In the genomic region with DNA sequence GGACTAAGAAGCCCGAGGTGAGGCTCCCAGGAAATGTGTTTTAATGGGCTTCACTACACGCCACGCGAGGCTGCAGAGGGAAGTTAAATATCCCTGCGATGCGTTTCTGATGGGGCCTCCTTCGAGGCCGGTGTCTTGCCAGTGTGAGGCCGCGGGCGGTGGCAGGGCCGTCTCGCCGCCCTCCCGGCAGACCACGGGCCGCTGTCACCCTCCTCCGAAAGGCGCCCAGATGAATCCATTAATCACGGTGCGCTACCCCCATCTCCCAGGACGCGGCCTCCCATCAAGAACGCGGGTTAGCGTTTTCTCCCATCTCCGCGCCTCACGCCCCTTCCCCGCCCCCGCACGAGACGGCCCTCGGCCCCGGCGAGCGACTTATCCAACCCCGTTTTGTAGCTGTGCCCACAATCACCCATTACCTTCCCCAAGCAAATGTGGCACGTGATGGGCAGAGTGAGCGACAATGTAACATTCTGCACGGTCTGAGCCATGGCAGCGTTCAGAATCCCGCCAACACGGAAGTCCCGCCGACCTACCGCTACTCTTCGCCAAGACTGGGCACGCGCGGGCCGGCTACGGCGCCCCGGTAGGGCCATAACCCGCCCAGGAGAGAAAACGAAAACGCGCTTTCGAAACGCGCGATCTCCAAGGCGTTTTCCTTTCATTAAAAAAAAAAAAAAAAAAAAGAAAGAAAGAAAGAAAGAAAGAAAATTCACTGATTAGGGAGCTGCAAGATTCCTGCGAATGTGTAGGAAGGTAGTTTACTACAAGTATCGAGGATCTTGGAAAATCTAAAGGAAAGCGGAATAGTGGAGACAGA, we compare ENCODE assay signal across 8 cellular contexts. TPM values are rescaled to one million over a fixed set of nuclear protein-coding genes. Genes with fewer than 3 reads are reported as not detected.
DNase-seq lines count a peak whose midpoint lies in the region; TF ChIP-seq lines count a peak whose summit lies in the region.

Gene OBI1, minus strand, starts transcription at position 526 of the 820 bp plus-strand sequence. Its CDS starts 35 bp downstream, at position 491.

- peak within 1 kb of the TSS; percentile 99 for H3K27ac Mint-ChIP-seq in nephron progenitor cell
- H3K27ac Mint-ChIP-seq in stimulated activated naive CD8-positive, alpha-beta T cell treated with anti-CD3 and anti-CD28 coated beads, Interleukin-15, Interleukin-2, amounts not matched to agents 100 ng/mL and 50 ng/mL, for 24 hours: peak within 1 kb of the TSS; percentile 98

- H3K4me3 ChIP-seq in LNCaP clone FGC (ENCODE audit: low read depth, low read length): peak within 1 kb of the TSS; percentile 81

- H3K36me3 Mint-ChIP-seq in nephron progenitor cell (ENCODE audit: low read depth): peaks cover 14% of the 10 kb centered on the region
- H3K36me3 Mint-ChIP-seq in stimulated activated naive CD8-positive, alpha-beta T cell treated with anti-CD3 and anti-CD28 coated beads, Interleukin-15, Interleukin-2, amounts not matched to agents 100 ng/mL and 50 ng/mL, for 24 hours (ENCODE audit: low read depth): peaks cover 16% of the 10 kb centered on the region

- peaks cover 4% of the 10 kb centered on the region for H3K27me3 Mint-ChIP-seq in nephron progenitor cell (ENCODE audit: low read depth, poor library complexity)
- no peaks in the 10 kb centered on the region for H3K27me3 Mint-ChIP-seq in stimulated activated naive CD8-positive, alpha-beta T cell treated with anti-CD3 and anti-CD28 coated beads, Interleukin-15, Interleukin-2, amounts not matched to agents 100 ng/mL and 50 ng/mL, for 24 hours

- H3K4me1 Mint-ChIP-seq in nephron progenitor cell: peaks cover 31% of the 10 kb centered on the region
- peaks cover 38% of the 10 kb centered on the region for H3K4me1 Mint-ChIP-seq in stimulated activated naive CD8-positive, alpha-beta T cell treated with anti-CD3 and anti-CD28 coated beads, Interleukin-15, Interleukin-2, amounts not matched to agents 100 ng/mL and 50 ng/mL, for 24 hours (ENCODE audit: low read depth)

- TF ChIP-seq CTCF in LNCaP clone FGC (IDR thresholded peaks at IDR 0.05; ENCODE audit: control insufficient read depth, extremely low read depth, insufficient read depth) (no peak), nephron progenitor cell (IDR thresholded peaks at IDR 0.05) (no peak)

- peak; percentile 89 for DNase-seq in ELR (ENCODE audit: low read depth)
- DNase-seq in H4 (ENCODE audit: low spot score): peak; percentile 71
- DNase-seq in LNCaP clone FGC (ENCODE audit: low read depth): peak; percentile 66
- DNase-seq in SHP77 (lab: John Stamatoyannopoulos, UW): peak; percentile 67 to 73
- DNase-seq in activated effector memory CD4-positive, alpha-beta T cell treated with Interleukin-2 at 50 U/mL for 16 hours: peak; percentile 85
- peak; percentile 69 for DNase-seq in fibroblast of the conjunctiva (ENCODE audit: low read depth)
- peak; percentile 83 for DNase-seq in nephron progenitor cell

- peaks cover 9% of the 10 kb centered on the region for H3K9me3 Mint-ChIP-seq in nephron progenitor cell
- no peaks in the 10 kb centered on the region for H3K9me3 Mint-ChIP-seq in stimulated activated naive CD8-positive, alpha-beta T cell treated with anti-CD3 and anti-CD28 coated beads, Interleukin-15, Interleukin-2, amounts not matched to agents 100 ng/mL and 50 ng/mL, for 24 hours

- H3K4me3 Mint-ChIP-seq in nephron progenitor cell: peak within 1 kb of the TSS; percentile 100
- peak within 1 kb of the TSS; percentile 97 for H3K4me3 Mint-ChIP-seq in stimulated activated naive CD8-positive, alpha-beta T cell treated with anti-CD3 and anti-CD28 coated beads, Interleukin-15, Interleukin-2, amounts not matched to agents 100 ng/mL and 50 ng/mL, for 24 hours

RNA-seq across cellular contexts. Expression of gene OBI1, which starts in this region (rescaled TPM):
- total RNA-seq in H4 (2014; rRNA removed; shearing (Covaris generic)): 6.8 and 17.0 TPM in 2 replicates

Comparison
In these comparisons a context has a peak if more than half of its experiments do, and no peak if none do; other contexts are left out.
1. Peak in every context shown above with its lines: DNase-seq and H3K4me3 ChIP-seq.